ENCODE assay signal across 13 cellular contexts in the genomic region with DNA sequence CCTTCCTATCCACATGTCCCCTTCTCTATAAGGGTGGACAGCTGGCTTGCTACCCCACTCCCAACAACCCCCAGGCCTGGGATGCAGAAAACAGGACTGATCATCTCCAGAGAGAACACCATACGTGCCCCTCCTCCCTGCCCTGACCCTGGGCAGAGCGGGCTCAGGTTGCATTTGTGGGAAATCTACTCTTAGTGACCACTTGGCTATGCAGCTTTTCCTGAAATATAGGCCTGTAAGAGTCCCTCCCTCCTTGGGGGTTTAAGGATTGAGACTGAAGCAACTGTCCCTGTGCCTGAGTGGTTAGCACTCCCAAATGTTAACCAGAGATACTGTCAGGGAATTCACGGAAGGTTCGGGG. TPM values are rescaled to one million over a fixed set of nuclear protein-coding genes. Genes with fewer than 3 reads are reported as not detected.
DNase-seq lines count a peak whose midpoint lies in the region; ATAC-seq and TF ChIP-seq lines count a peak whose summit lies in the region.
"Had no signal": no experiment of that assay in that cellular context is flagged by ENCODE, and none has a peak within 500 bp of the region (broad histone marks: within the 10 kb centered on the region; RNA-seq: fewer than 3 reads in every experiment).

No MANE protein-coding gene starts in this region.

- CTCF ChIA-PET in CD8-positive, alpha-beta memory T cell (lab: Charles Lee), result interaction anchor here (1.0 to 13.3 kb wide), 6 partner anchors 28 to 147 kb away, joined by 3 to 146 read pairs (median 6); no protein-coding TSS in a partner anchor

- H3K27ac Mint-ChIP-seq in CD8-positive, alpha-beta memory T cell, result peak overlapping the region; percentile 86 to 97 (median 90)
- no peak overlapping the region for H3K27ac Mint-ChIP-seq in endodermal cell

- POLR2A ChIA-PET in CD8-positive, alpha-beta memory T cell (lab: Charles Lee), result interaction anchor here (0.6 to 1.1 kb wide), 2 partner anchors 52 to 120 kb away, joined by 3 to 4 read pairs; no protein-coding TSS in a partner anchor

- DNase-seq in CD8-positive, alpha-beta memory T cell, result no peak
- DNase-seq in OCI-M1 (lab: John Stamatoyannopoulos, UW) (peak; percentile 29), myocyte (ENCODE audit: low read depth) (peak; percentile 61), globus pallidus (ENCODE audit: low spot score) (no peak), SW 1271 (lab: John Stamatoyannopoulos, UW) (no peak), endodermal cell (no peak), adrenal gland (no peak)
- DNase-seq: erythroblast, RPMI8226 had no signal

- H3K4me3 ChIP-seq in CD8-positive, alpha-beta memory T cell (ENCODE audit: low read length), result no peak overlapping the region
- H3K4me3 ChIP-seq in endodermal cell (ENCODE audit: low read length) (no peak overlapping the region), adrenal gland (no peak overlapping the region)

- no peak overlapping the region for H3K9ac ChIP-seq in endodermal cell (ENCODE audit: extremely low read depth, low read length, poor library complexity, severe bottlenecking)

- ATAC-seq in GM21367 (IDR thresholded peaks at IDR 0.05; ENCODE audit: unreplicated experiment), result peak; percentile 20

- H3K9me3 Mint-ChIP-seq in CD8-positive, alpha-beta memory T cell, result no peaks in the 10 kb centered on the region
- no peaks in the 10 kb centered on the region for H3K9me3 Mint-ChIP-seq in endodermal cell

- peaks cover 46% of the 10 kb centered on the region for H3K4me1 ChIP-seq in CD8-positive, alpha-beta memory T cell (ENCODE audit: insufficient read depth, low read length)
- H3K4me1 ChIP-seq in endodermal cell (ENCODE audit: control insufficient read depth, insufficient read depth, low read length) (no peaks in the 10 kb centered on the region), adrenal gland (replicated peaks in 1 of 2) (peaks cover 0 to 15% of the 10 kb centered on the region in 2 donors)

- H3K27me3 Mint-ChIP-seq in CD8-positive, alpha-beta memory T cell, result peaks cover 0 to 3% of the 10 kb centered on the region in 2 donors
- H3K27me3 Mint-ChIP-seq in endodermal cell (ENCODE audit: insufficient read depth), result no peaks in the 10 kb centered on the region

- no peaks in the 10 kb centered on the region for H3K36me3 ChIP-seq in CD8-positive, alpha-beta memory T cell (ENCODE audit: insufficient read depth, low read length)
- H3K36me3 ChIP-seq in endodermal cell (ENCODE audit: control insufficient read depth, insufficient read depth, low read length), result no peaks in the 10 kb centered on the region
- H3K36me3 ChIP-seq in adrenal gland (replicated peaks in 1 of 2), result no peaks in the 10 kb centered on the region

- no peaks in the 10 kb centered on the region for H3K27me3 ChIP-seq in CD8-positive, alpha-beta memory T cell (ENCODE audit: insufficient read depth, low read length, poor library complexity, severe bottlenecking)
- no peaks in the 10 kb centered on the region for H3K27me3 ChIP-seq in endodermal cell (ENCODE audit: control insufficient read depth, insufficient read depth, low read length, poor library complexity, severe bottlenecking)
- no peaks in the 10 kb centered on the region for H3K27me3 ChIP-seq in adrenal gland

- H3K4me1 Mint-ChIP-seq in CD8-positive, alpha-beta memory T cell, result peaks cover 46 to 59% (median 47%) of the 10 kb centered on the region in 3 donors
- no peaks in the 10 kb centered on the region for H3K4me1 Mint-ChIP-seq in endodermal cell

- WGBS in endodermal cell (ENCODE audit: insufficient coverage in 1 of 2, insufficient read length in 1 of 2), 2 experiments, result 90 to 94% methylated on average over 4 of the region's 4 CpGs
- 86 to 92% (median 89%) methylated on average over 4 of the region's 4 CpGs for WGBS in adrenal gland, 4 donors

- intact Hi-C loops in adrenal gland (cut with DNase I), result no loop called here

- H3K27ac ChIP-seq in CD8-positive, alpha-beta memory T cell (ENCODE audit: low read depth, low read length), result no peak overlapping the region
- H3K27ac ChIP-seq in endodermal cell (ENCODE audit: low read depth, low read length) (no peak overlapping the region), adrenal gland (peak overlapping the region in 1 of 5 donors; percentile 38)
- H3K27ac ChIP-seq: C4-2B had no signal

- peak overlapping the region in 6 of 7 donors; percentile 24 to 83 (median 54) for H3K4me3 Mint-ChIP-seq in CD8-positive, alpha-beta memory T cell
- H3K4me3 Mint-ChIP-seq in endodermal cell, result no peak overlapping the region

- no peaks in the 10 kb centered on the region for H3K9me3 ChIP-seq in CD8-positive, alpha-beta memory T cell (ENCODE audit: low read length)
- H3K9me3 ChIP-seq in endodermal cell (ENCODE audit: control insufficient read depth, low read length) (no peaks in the 10 kb centered on the region), adrenal gland (replicated peaks in 1 of 3) (no peaks in the 10 kb centered on the region)

- TF ChIP-seq POLR2A in adrenal gland (IDR thresholded peaks at IDR 0.05), result no peak

- no peak for TF ChIP-seq CTCF in endodermal cell (conservative IDR thresholded peaks at IDR 0.05)
- no peak for TF ChIP-seq CTCF in adrenal gland (IDR thresholded peaks at IDR 0.05)

- no peaks in the 10 kb centered on the region for H3K36me3 Mint-ChIP-seq in CD8-positive, alpha-beta memory T cell
- peaks cover 25% of the 10 kb centered on the region for H3K36me3 Mint-ChIP-seq in endodermal cell (ENCODE audit: low read depth)

RNA-seq across cellular contexts. Expression of gene SH2D7, which starts 11.7 kb away (rescaled TPM):
- not detected for total RNA-seq in CD8-positive, alpha-beta memory T cell
- polyA plus RNA-seq in CD8-positive, alpha-beta memory T cell, result not detected
- total RNA-seq in myocyte (0.16 and 0.31 TPM in 2 replicates), endodermal cell (not detected), adrenal gland (not detected)
- polyA plus RNA-seq in myocyte (2012), result 0.24 TPM
- not detected for polyA plus RNA-seq in endodermal cell (2013, experiment 1 of 2)
- polyA plus RNA-seq in endodermal cell (2013, experiment 2 of 2), result not detected
- not detected for polyA plus RNA-seq in adrenal gland
- total RNA-seq: lung microvascular endothelial cell, posterior vena cava had no signal

RNA-seq across cellular contexts. Expression of gene TBC1D2B, which starts 26.6 kb away (rescaled TPM):
- total RNA-seq in CD8-positive, alpha-beta memory T cell, result 10 to 100 TPM; 40.1 to 41.1 TPM
- 26.4 TPM for polyA plus RNA-seq in CD8-positive, alpha-beta memory T cell
- total RNA-seq in myocyte (24.4 and 41.3 TPM in 2 replicates), endodermal cell (10 to 100 TPM; 13.8 to 23.8 TPM), adrenal gland (10 to 100 TPM; 32.4 to 95.0 (median 66.5) TPM)
- polyA plus RNA-seq in myocyte (2012), result 61.3 TPM
- 10.7 TPM for polyA plus RNA-seq in endodermal cell (2013, experiment 1 of 2)
- polyA plus RNA-seq in endodermal cell (2013, experiment 2 of 2), result 12.9 TPM
- 10 to 100 TPM; 16.3 to 24.5 (median 18.2) TPM for polyA plus RNA-seq in adrenal gland

RNA-seq across cellular contexts. Expression of gene CIB2, which starts 27.1 kb away (rescaled TPM):
- total RNA-seq in CD8-positive, alpha-beta memory T cell, result 1 to 10 TPM; 2.1 to 2.3 TPM
- polyA plus RNA-seq in CD8-positive, alpha-beta memory T cell, result 2.0 TPM
- total RNA-seq in myocyte (1.6 and 2.9 TPM in 2 replicates), endodermal cell (10 to 100 TPM; 40.6 to 41.7 TPM), adrenal gland (10 to 100 TPM in 7 of 8 donors, 1 to 10 TPM in 1; 9.1 to 37.8 (median 19.7) TPM)
- polyA plus RNA-seq in myocyte (2012), result 2.0 TPM
- polyA plus RNA-seq in endodermal cell (2013, experiment 1 of 2), result 42.9 TPM
- polyA plus RNA-seq in endodermal cell (2013, experiment 2 of 2), result 38.6 TPM
- 10 to 100 TPM in 1 of 3 donors, 1 to 10 TPM in 2; 4.4 to 27.6 (median 5.0) TPM for polyA plus RNA-seq in adrenal gland

RNA-seq across cellular contexts. Expression of gene IDH3A, which starts 45.1 kb away (rescaled TPM):
- total RNA-seq in CD8-positive, alpha-beta memory T cell, result 100 to 1,000 TPM; 134 to 151 TPM
- 44.3 TPM for polyA plus RNA-seq in CD8-positive, alpha-beta memory T cell
- total RNA-seq in myocyte (116 and 122 TPM in 2 replicates), endodermal cell (10 to 100 TPM; 34.2 to 43.2 TPM), adrenal gland (100 to 1,000 TPM in 7 of 8 donors, 10 to 100 TPM in 1; 61.5 to 392 (median 132) TPM)
- 45.2 TPM for polyA plus RNA-seq in myocyte (2012)
- 16.1 TPM for polyA plus RNA-seq in endodermal cell (2013, experiment 1 of 2)
- 16.9 TPM for polyA plus RNA-seq in endodermal cell (2013, experiment 2 of 2)
- polyA plus RNA-seq in adrenal gland, result 100 to 1,000 TPM in 1 of 3 donors, 10 to 100 TPM in 2; 26.9 to 273 (median 50.5) TPM

Comparison
In these comparisons a context has a peak if more than half of its experiments do, and no peak if none do; other contexts are left out.
1. DNase-seq: peak in OCI-M1 (single experiment) and myocyte (single experiment); none in CD8-positive, alpha-beta memory T cell (0 of 5), globus pallidus (single experiment), SW 1271 (0 of 2), endodermal cell (single experiment) and adrenal gland (0 of 7).